Comparison of ENCODE assay signal across 18 cellular contexts in the genomic region with DNA sequence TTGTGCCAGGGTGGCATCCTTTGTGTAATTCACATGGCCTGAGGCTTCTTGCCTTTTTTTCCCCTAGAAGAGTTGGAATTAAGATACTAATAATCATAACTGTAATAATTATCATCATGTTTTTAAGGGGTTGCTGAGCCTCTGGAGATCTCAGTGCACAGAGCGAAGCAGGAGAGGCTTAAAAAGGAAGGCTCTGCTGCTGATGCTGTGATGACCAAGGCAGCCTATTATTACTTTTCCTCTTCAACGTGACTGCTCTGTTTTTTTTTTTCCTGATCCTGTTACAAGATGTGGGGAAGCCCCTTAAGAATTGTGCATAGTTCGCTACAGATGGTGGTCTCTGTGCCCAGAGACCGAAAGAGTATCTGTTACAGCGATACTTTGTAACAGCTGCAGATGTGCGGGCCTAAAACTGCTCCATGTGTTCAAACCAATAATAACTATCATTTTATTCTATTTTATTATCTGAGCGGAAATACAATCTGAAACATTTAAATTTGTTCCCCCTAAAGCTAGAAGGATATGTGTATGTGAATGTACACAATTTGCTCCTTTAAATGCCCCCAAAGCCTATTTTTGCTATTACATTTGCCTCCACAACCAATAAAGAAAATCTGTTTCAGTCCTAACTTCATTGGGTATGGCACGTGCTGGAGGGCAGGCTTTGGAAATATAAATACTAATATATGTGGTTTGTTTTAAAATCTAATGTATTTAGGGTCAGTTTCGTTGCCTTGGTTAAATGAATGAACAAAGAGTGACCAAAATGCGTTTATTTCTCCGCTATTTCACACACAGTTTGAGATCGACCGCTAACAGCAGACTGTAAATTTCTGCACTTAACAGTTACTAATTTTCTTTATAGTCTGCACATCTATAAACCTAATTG. TPM values are rescaled to one million over a fixed set of nuclear protein-coding genes. Genes with fewer than 3 reads are reported as not detected.
DNase-seq lines count a peak whose midpoint lies in the region; ATAC-seq and TF ChIP-seq lines count a peak whose summit lies in the region.
"Had no signal": no experiment of that assay in that cellular context is flagged by ENCODE, and none has a peak within 500 bp of the region (broad histone marks: within the 10 kb centered on the region; RNA-seq: fewer than 3 reads in every experiment).

No MANE protein-coding gene starts in this region.

- H3K79me2 ChIP-seq in Karpas-422 (ENCODE audit: low read length), result 0 out of 2 replicates have a peak, but pooled peaks cover 6% of the 10 kb centered on the region

- H3K36me3 ChIP-seq in BE2C, result peaks cover 70% of the 10 kb centered on the region
- peaks cover 7% of the 10 kb centered on the region; the same call in 1 of the 2 replicates for H3K36me3 ChIP-seq in Karpas-422 (ENCODE audit: insufficient read depth, low read length)

- H3K36me3 Mint-ChIP-seq in activated B cell treated with CpG ODN at 0.5 μM for 24 hours (ENCODE audit: low read depth), result peaks cover 7% of the 10 kb centered on the region

- DNase-seq in BE2C (no peak), Karpas-422 (peak; percentile 32), activated B cell treated with CpG ODN at 0.5 μM for 24 hours (no peak), left kidney (ENCODE audit: low read depth, low spot score) (peak; percentile 27), Kasumi-1 (lab: John Stamatoyannopoulos, UW) (no peak), mucosa of gallbladder (ENCODE audit: low spot score) (no peak), foreskin melanocyte (no peak)
- DNase-seq: C1 segment of cervical spinal cord; CD8-positive, alpha-beta memory T cell; GM23248; KBM-7; MV-4-11; NCI-H187; NCI-H446; OCI-M1; Right ventricle myocardium superior had no signal

- ATAC-seq in activated B cell treated with CpG ODN at 0.5 μM for 24 hours (ENCODE audit: low read depth), result no peak
- ATAC-seq in HG03108 (IDR thresholded peaks at IDR 0.05; ENCODE audit: unreplicated experiment), result no peak
- ATAC-seq: HCT116 had no signal

- H3K27me3 ChIP-seq in BE2C, result no peaks in the 10 kb centered on the region
- no peaks in the 10 kb centered on the region for H3K27me3 ChIP-seq in Karpas-422 (ENCODE audit: low read length)

- H3K9me3 ChIP-seq in BE2C (no peaks in the 10 kb centered on the region; the same call in 1 of the 2 replicates), Karpas-422 (ENCODE audit: low read length) (no peaks in the 10 kb centered on the region)

- peaks cover 19% of the 10 kb centered on the region for H3K4me1 ChIP-seq in BE2C
- H3K4me1 ChIP-seq in Karpas-422 (ENCODE audit: low read length), result peaks cover 29% of the 10 kb centered on the region

- H3K4me3 Mint-ChIP-seq in activated B cell treated with CpG ODN at 0.5 μM for 24 hours, result no peak overlapping the region

- peaks cover 2% of the 10 kb centered on the region for H3K9me3 Mint-ChIP-seq in activated B cell treated with CpG ODN at 0.5 μM for 24 hours

- intact Hi-C loops in activated B cell treated with CpG ODN at 0.5 μM for 24 hours (cut with micrococcal nuclease), result no loop called here

- H3K4me2 ChIP-seq in Karpas-422 (ENCODE audit: low read depth, low read length, poor library complexity, severe bottlenecking), result no peak overlapping the region

- H3K27me3 Mint-ChIP-seq in activated B cell treated with CpG ODN at 0.5 μM for 24 hours, result peaks cover 59% of the 10 kb centered on the region

- H3K4me3 ChIP-seq in BE2C (ENCODE audit: low read depth, low read length) (peak overlapping the region; percentile 48), Karpas-422 (ENCODE audit: low read length) (no peak overlapping the region)
- H3K4me3 ChIP-seq: GM23248 had no signal

- no peak overlapping the region for H3K27ac ChIP-seq in Karpas-422 (ENCODE audit: low read length)
- H3K27ac ChIP-seq: GM23248 had no signal

- POLR2A ChIA-PET in activated B cell treated with CpG ODN at 0.5 μM for 24 hours (lab: Charles Lee), result no interaction called here

- H3K9ac ChIP-seq in Karpas-422 (ENCODE audit: low read length), result no peak overlapping the region
- H3K9ac ChIP-seq: GM23248 had no signal

- CTCF ChIA-PET in activated B cell treated with CpG ODN at 0.5 μM for 24 hours (lab: Charles Lee), result no interaction called here

- no peaks in the 10 kb centered on the region for H4K20me1 ChIP-seq in Karpas-422 (ENCODE audit: insufficient read depth, low read depth, low read length)

- peak overlapping the region; percentile 46 for H3K27ac Mint-ChIP-seq in activated B cell treated with CpG ODN at 0.5 μM for 24 hours

- no peaks in the 10 kb centered on the region for H3K9me2 ChIP-seq in Karpas-422 (replicated peaks; ENCODE audit: insufficient read depth, low read length)

- peaks cover 39% of the 10 kb centered on the region for H3K4me1 Mint-ChIP-seq in activated B cell treated with CpG ODN at 0.5 μM for 24 hours

- no peak overlapping the region for H2AFZ ChIP-seq in Karpas-422 (ENCODE audit: low read length)
- H2AFZ ChIP-seq: GM23248 had no signal

- no peak for TF ChIP-seq CTCF in BE2C (IDR thresholded peaks at IDR 0.05; ENCODE audit: low read depth, low read length)
- TF ChIP-seq CTCF in activated B cell treated with CpG ODN at 0.5 μM for 24 hours (IDR thresholded peaks at IDR 0.05), result no peak

RNA-seq across cellular contexts. Expression of gene SHOX2, which starts 4.6 kb away (rescaled TPM):
- polyA plus RNA-seq in BE2C (2012; ENCODE audit: insufficient read depth, insufficient read length, low read depth), result 60.4 TPM
- total RNA-seq in Karpas-422 (2014; rRNA removed; shearing (Covaris generic); ENCODE audit: low replicate concordance), result 7.7 and 11.7 TPM in 2 replicates
- total RNA-seq in activated B cell treated with CpG ODN at 0.5 μM for 24 hours (not detected in 2 replicates), mucosa of gallbladder (not detected)
- total RNA-seq: CD8-positive, alpha-beta memory T cell had no signal
- polyA plus RNA-seq: CD8-positive, alpha-beta memory T cell had no signal

RNA-seq across cellular contexts. Expression of gene RSRC1, which starts 8.3 kb away (rescaled TPM):
- polyA plus RNA-seq in BE2C (2012; ENCODE audit: insufficient read depth, insufficient read length, low read depth), result 46.9 TPM
- total RNA-seq in Karpas-422 (2014; rRNA removed; shearing (Covaris generic); ENCODE audit: low replicate concordance), result 95.2 and 101 TPM in 2 replicates
- total RNA-seq in activated B cell treated with CpG ODN at 0.5 μM for 24 hours (39.9 and 44.8 TPM in 2 replicates), mucosa of gallbladder (30.4 TPM)

Comparison
In these comparisons a context has a peak if more than half of its experiments do, and no peak if none do; other contexts are left out.
1. DNase-seq: peak in Karpas-422 (single experiment) and left kidney (single experiment); none in BE2C (single experiment), activated B cell treated with CpG ODN at 0.5 μM for 24 hours (single experiment), Kasumi-1 (0 of 2), mucosa of gallbladder (single experiment) and foreskin melanocyte (single experiment).